In genomic region chrX:2584216-2584615, GRCh38 we compare ENCODE assay signal across 1 cellular context.
TF ChIP-seq lines count a peak whose summit lies in the region.

No MANE protein-coding gene starts in this region.

TF ChIP-seq in HepG2, 621 proteins besides CTCF, POLR2A, EP300 and RAD21 (continued from another document):
- TF ChIP-seq ZBTB44 (CRISPR knock-in tag; IDR thresholded peaks at IDR 0.05) = no peak
- no peak for TF ChIP-seq ZMAT3 (CRISPR knock-in tag; conservative IDR thresholded peaks at IDR 0.05)
- no peak for TF ChIP-seq HMGXB3 (CRISPR knock-in tag; IDR thresholded peaks at IDR 0.05; ENCODE audit: borderline replicate concordance)
- TF ChIP-seq ZNF7 (CRISPR knock-in tag; IDR thresholded peaks at IDR 0.05) = no peak
- no peak for TF ChIP-seq ETV5 (CRISPR knock-in tag; IDR thresholded peaks at IDR 0.05; ENCODE audit: borderline replicate concordance)
- TF ChIP-seq SUZ12 (IDR thresholded peaks at IDR 0.05; ENCODE audit: low read depth, low read length) = no peak
- no peak for TF ChIP-seq ASH2L (IDR thresholded peaks at IDR 0.05; ENCODE audit: insufficient read length, low read depth, low read length)
- TF ChIP-seq FUBP1 (CRISPR knock-in tag; IDR thresholded peaks at IDR 0.05; ENCODE audit: borderline replicate concordance) = no peak
